Comparison of ENCODE assay signal across 1 cellular context in genomic region chr9:137458194-137459146, GRCh38.
TF ChIP-seq lines count a peak whose summit lies in the region.

No MANE protein-coding gene starts in this region.

TF ChIP-seq in endothelial cell of umbilical vein, 7 proteins besides CTCF, POLR2A, EP300 and RAD21 (continued from another document):
- no peak for TF ChIP-seq POLR2AphosphoS5 (IDR thresholded peaks at IDR 0.05; ENCODE audit: insufficient read depth, low read depth, low read length)
